In the genomic region with DNA sequence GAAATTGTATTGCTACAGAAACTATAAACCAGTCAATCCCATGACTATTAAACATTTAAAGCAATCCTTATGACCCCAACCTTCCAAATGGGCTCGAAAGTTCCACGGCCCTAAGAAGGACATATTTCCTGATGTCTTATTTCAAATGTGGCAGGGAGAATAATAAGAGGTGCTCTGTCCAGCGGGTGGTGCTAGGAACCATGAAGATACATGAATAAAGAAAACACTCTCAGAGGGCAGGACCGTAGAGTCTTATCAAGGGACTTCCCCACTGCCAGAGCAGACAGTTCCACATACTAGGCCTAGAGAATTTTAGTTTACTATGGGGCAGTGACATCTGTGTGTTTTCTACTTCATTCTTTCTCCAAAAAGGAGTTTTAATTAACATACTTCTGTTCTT, we compare ENCODE assay signal across 11 cellular contexts.
DNase-seq lines count a peak whose midpoint lies in the region; ATAC-seq, FAIRE-seq and TF ChIP-seq lines count a peak whose summit lies in the region.
"Had no signal": no experiment of that assay in that cellular context is flagged by ENCODE, and none has a peak within 500 bp of the region (broad histone marks: within the 10 kb centered on the region; RNA-seq: fewer than 3 reads in every experiment).

No MANE protein-coding gene starts in this region.

- H3K27me3 Mint-ChIP-seq in activated CD8-positive, alpha-beta T cell treated with anti-CD3 and anti-CD28 coated beads for 36 hours = no peaks in the 10 kb centered on the region
- no peaks in the 10 kb centered on the region for H3K27me3 Mint-ChIP-seq in activated CD8-positive, alpha-beta T cell treated with anti-CD3 and anti-CD28 coated beads, Interleukin-2, amount 10 ng/mL, durations not matched to agents 7 days and 5 days (ENCODE audit: low read depth)

- WGBS in testis, 2 donors = 50 to 53% methylated on average over 4 of the region's 4 CpGs
- WGBS in stomach, 5 donors = 33 to 58% (median 39%) methylated on average over 4 of the region's 4 CpGs

- intact Hi-C loops in activated CD8-positive, alpha-beta T cell treated with anti-CD3 and anti-CD28 coated beads for 36 hours (cut with micrococcal nuclease) = no loop called here
- intact Hi-C loops in testis (cut with DNase I; ENCODE audit: low total_unique reads) (no loop called here), stomach (cut with DNase I; ENCODE audit: low total_unique reads) (no loop called here), left cardiac atrium (cut with DNase I) (no loop called here)

- H3K4me1 Mint-ChIP-seq in activated CD8-positive, alpha-beta T cell treated with anti-CD3 and anti-CD28 coated beads for 36 hours (ENCODE audit: low read depth) = no peaks in the 10 kb centered on the region
- no peaks in the 10 kb centered on the region for H3K4me1 Mint-ChIP-seq in activated CD8-positive, alpha-beta T cell treated with anti-CD3 and anti-CD28 coated beads, Interleukin-2, amount 10 ng/mL, durations not matched to agents 7 days and 5 days (ENCODE audit: low read depth)

- no peak overlapping the region for H2AFZ ChIP-seq in fibroblast of lung (ENCODE audit: low read length)

- H4K20me1 ChIP-seq in fibroblast of lung (ENCODE audit: control insufficient read depth, extremely low read depth, insufficient read depth, low read length) = no peaks in the 10 kb centered on the region
- H4K20me1 ChIP-seq: BLaER1 treated with 17β-estradiol and CSF1 and Interleukin-3, amounts not matched to agents 10 nM and 100 nM had no signal

- no peak overlapping the region for H3K4me3 Mint-ChIP-seq in activated CD8-positive, alpha-beta T cell treated with anti-CD3 and anti-CD28 coated beads for 36 hours
- no peak overlapping the region for H3K4me3 Mint-ChIP-seq in activated CD8-positive, alpha-beta T cell treated with anti-CD3 and anti-CD28 coated beads, Interleukin-2, amount 10 ng/mL, durations not matched to agents 7 days and 5 days

- no peak overlapping the region for H3K27ac ChIP-seq in fibroblast of lung (ENCODE audit: insufficient read depth, low read length)
- no peak overlapping the region for H3K27ac ChIP-seq in testis
- no peak overlapping the region for H3K27ac ChIP-seq in stomach
- H3K27ac ChIP-seq: BLaER1 treated with 17β-estradiol and CSF1 and Interleukin-3, amounts not matched to agents 10 nM and 100 nM; body of pancreas had no signal

- peak; percentile 4 for DNase-seq in activated CD8-positive, alpha-beta T cell treated with anti-CD3 and anti-CD28 coated beads for 36 hours
- DNase-seq in activated CD8-positive, alpha-beta T cell treated with anti-CD3 and anti-CD28 coated beads, Interleukin-2, amount 10 ng/mL, durations not matched to agents 7 days and 5 days = no peak
- DNase-seq in RCC 7860 (ENCODE audit: low spot score) (peak; percentile 7), fibroblast of lung (ENCODE audit: low read depth in 2 of 2) (peak; percentile 28 to 46), testis (peak; percentile 13), ecto neural progenitor cell (ENCODE audit: low spot score) (no peak), stomach (no peak), left cardiac atrium (no peak)
- DNase-seq: body of pancreas, NCI-H2081 had no signal

- ATAC-seq in activated CD8-positive, alpha-beta T cell treated with anti-CD3 and anti-CD28 coated beads for 36 hours = no peak
- no peak for ATAC-seq in activated CD8-positive, alpha-beta T cell treated with anti-CD3 and anti-CD28 coated beads, Interleukin-2, amount 10 ng/mL, durations not matched to agents 7 days and 5 days
- no peak for ATAC-seq in left cardiac atrium
- ATAC-seq: body of pancreas had no signal

- no peaks in the 10 kb centered on the region for H3K79me2 ChIP-seq in fibroblast of lung (ENCODE audit: control insufficient read depth, insufficient read depth, low read length)

- H3K27me3 ChIP-seq in fibroblast of lung (ENCODE audit: control insufficient read depth, insufficient read depth, low read length) = no peaks in the 10 kb centered on the region
- no peaks in the 10 kb centered on the region for H3K27me3 ChIP-seq in testis
- H3K27me3 ChIP-seq in stomach = no peaks in the 10 kb centered on the region
- H3K27me3 ChIP-seq: BLaER1 treated with 17β-estradiol and CSF1 and Interleukin-3, amounts not matched to agents 10 nM and 100 nM; body of pancreas had no signal

- H3K4me1 ChIP-seq in fibroblast of lung (ENCODE audit: control insufficient read depth, extremely low read depth, insufficient read depth, low read length) = no peaks in the 10 kb centered on the region
- no peaks in the 10 kb centered on the region for H3K4me1 ChIP-seq in testis
- no peaks in the 10 kb centered on the region for H3K4me1 ChIP-seq in stomach
- H3K4me1 ChIP-seq: BLaER1 treated with 17β-estradiol and CSF1 and Interleukin-3, amounts not matched to agents 10 nM and 100 nM; body of pancreas had no signal

- POLR2A ChIA-PET in activated CD8-positive, alpha-beta T cell treated with anti-CD3 and anti-CD28 coated beads for 36 hours (lab: Charles Lee) = no interaction called here
- POLR2A ChIA-PET in activated CD8-positive, alpha-beta T cell treated with anti-CD3 and anti-CD28 coated beads, Interleukin-2, amount 10 ng/mL, durations not matched to agents 7 days and 5 days (lab: Charles Lee) = no interaction called here

- CTCF ChIA-PET in activated CD8-positive, alpha-beta T cell treated with anti-CD3 and anti-CD28 coated beads for 36 hours (lab: Charles Lee) = no interaction called here
- CTCF ChIA-PET in activated CD8-positive, alpha-beta T cell treated with anti-CD3 and anti-CD28 coated beads, Interleukin-2, amount 10 ng/mL, durations not matched to agents 7 days and 5 days (lab: Charles Lee) = no interaction called here

- H3K4me3 ChIP-seq in fibroblast of lung (replicated peaks in 1 of 4; ENCODE audit: control extremely low read depth in 1 of 4, insufficient read depth in 1 of 4, low read depth in 3 of 4, low read length in 4 of 4) (no peak overlapping the region), testis (no peak overlapping the region), stomach (no peak overlapping the region)
- H3K4me3 ChIP-seq: BLaER1 treated with 17β-estradiol and CSF1 and Interleukin-3, amounts not matched to agents 10 nM and 100 nM; body of pancreas had no signal

- no peak overlapping the region for H3K9ac ChIP-seq in fibroblast of lung (ENCODE audit: insufficient read depth, low read length)
- H3K9ac ChIP-seq: BLaER1 treated with 17β-estradiol and CSF1 and Interleukin-3, amounts not matched to agents 10 nM and 100 nM had no signal

- no peak overlapping the region for H3K4me2 ChIP-seq in fibroblast of lung (ENCODE audit: extremely low read depth, insufficient read depth, low read length)
- H3K4me2 ChIP-seq: BLaER1 treated with 17β-estradiol and CSF1 and Interleukin-3, amounts not matched to agents 10 nM and 100 nM had no signal

- FAIRE-seq in RCC 7860 (lab: Jason Lieb, UNC) = no peak

- TF ChIP-seq CTCF in activated CD8-positive, alpha-beta T cell treated with anti-CD3 and anti-CD28 coated beads for 36 hours (IDR thresholded peaks at IDR 0.05) = no peak
- TF ChIP-seq CTCF in fibroblast of lung (conservative IDR thresholded peaks at IDR 0.05 in 1 of 2, IDR thresholded peaks at IDR 0.05 in 1 of 2; ENCODE audit: low read depth in 1 of 2, low read length in 2 of 2) (peak in 1 of 2 donors; percentile 11), testis (IDR thresholded peaks at IDR 0.05) (no peak), stomach (IDR thresholded peaks at IDR 0.05) (no peak)

- H3K36me3 ChIP-seq in fibroblast of lung (ENCODE audit: control insufficient read depth, insufficient read depth, low read length) = no peaks in the 10 kb centered on the region
- no peaks in the 10 kb centered on the region for H3K36me3 ChIP-seq in testis (ENCODE audit: low read depth, missing control alignments)
- H3K36me3 ChIP-seq in stomach = no peaks in the 10 kb centered on the region
- H3K36me3 ChIP-seq: BLaER1 treated with 17β-estradiol and CSF1 and Interleukin-3, amounts not matched to agents 10 nM and 100 nM had no signal

- TF ChIP-seq EP300 in stomach (IDR thresholded peaks at IDR 0.05) = no peak

- no peak overlapping the region for H3K27ac Mint-ChIP-seq in activated CD8-positive, alpha-beta T cell treated with anti-CD3 and anti-CD28 coated beads for 36 hours
- no peak overlapping the region for H3K27ac Mint-ChIP-seq in activated CD8-positive, alpha-beta T cell treated with anti-CD3 and anti-CD28 coated beads, Interleukin-2, amount 10 ng/mL, durations not matched to agents 7 days and 5 days

- TF ChIP-seq POLR2A in testis (IDR thresholded peaks at IDR 0.05) (no peak), stomach (IDR thresholded peaks at IDR 0.05) (no peak)

- H3K9me3 ChIP-seq in fibroblast of lung (ENCODE audit: control insufficient read depth, insufficient read depth, low read depth, low read length) = no peaks in the 10 kb centered on the region
- no peaks in the 10 kb centered on the region for H3K9me3 ChIP-seq in testis
- H3K9me3 ChIP-seq in stomach = no peaks in the 10 kb centered on the region
- H3K9me3 ChIP-seq: BLaER1 treated with 17β-estradiol and CSF1 and Interleukin-3, amounts not matched to agents 10 nM and 100 nM; body of pancreas had no signal

- no peaks in the 10 kb centered on the region for H3K9me3 Mint-ChIP-seq in activated CD8-positive, alpha-beta T cell treated with anti-CD3 and anti-CD28 coated beads for 36 hours
- no peaks in the 10 kb centered on the region for H3K9me3 Mint-ChIP-seq in activated CD8-positive, alpha-beta T cell treated with anti-CD3 and anti-CD28 coated beads, Interleukin-2, amount 10 ng/mL, durations not matched to agents 7 days and 5 days (ENCODE audit: insufficient read depth)

- no peaks in the 10 kb centered on the region for H3K36me3 Mint-ChIP-seq in activated CD8-positive, alpha-beta T cell treated with anti-CD3 and anti-CD28 coated beads for 36 hours (ENCODE audit: low read depth)
- no peaks in the 10 kb centered on the region for H3K36me3 Mint-ChIP-seq in activated CD8-positive, alpha-beta T cell treated with anti-CD3 and anti-CD28 coated beads, Interleukin-2, amount 10 ng/mL, durations not matched to agents 7 days and 5 days (ENCODE audit: low read depth)

Comparison
In these comparisons a context has a peak if more than half of its experiments do, and no peak if none do; other contexts are left out.
1. DNase-seq: peak in activated CD8-positive, alpha-beta T cell treated with anti-CD3 and anti-CD28 coated beads for 36 hours (single experiment), RCC 7860 (single experiment), fibroblast of lung (2 of 2) and testis (single experiment); none in activated CD8-positive, alpha-beta T cell treated with anti-CD3 and anti-CD28 coated beads, Interleukin-2, amount 10 ng/mL, durations not matched to agents 7 days and 5 days (single experiment), ecto neural progenitor cell (single experiment), stomach (single experiment) and left cardiac atrium (single experiment).